Comparison of ENCODE assay signal across 19 cellular contexts in the genomic region with DNA sequence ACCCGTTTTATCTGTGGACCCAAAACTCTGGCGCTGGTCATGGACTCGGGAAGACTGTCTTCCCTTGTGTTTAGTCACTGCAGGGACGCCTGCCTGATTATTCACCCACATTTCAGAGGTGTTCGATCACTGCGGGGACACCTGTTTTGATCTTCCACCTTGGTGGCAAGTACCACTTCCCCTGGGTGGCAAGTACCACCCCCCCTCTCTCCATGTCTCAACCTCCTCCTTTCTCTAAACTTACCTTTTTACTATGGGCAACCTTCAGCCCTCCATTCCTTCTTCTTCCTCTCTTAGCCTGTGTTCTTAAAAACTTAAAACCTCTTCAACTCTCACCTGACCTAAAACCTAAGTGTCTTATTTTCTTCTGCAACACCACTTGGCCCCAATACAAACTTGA. TPM values are rescaled to one million over a fixed set of nuclear protein-coding genes. Genes with fewer than 3 reads are reported as not detected.
A peak's percentile ranks its signal among the peaks of the same experiment; 100 is the strongest.
DNase-seq lines count a peak whose midpoint lies in the region; ATAC-seq, FAIRE-seq and TF ChIP-seq lines count a peak whose summit lies in the region.
"Had no signal": no experiment of that assay in that cellular context is flagged by ENCODE, and none has a peak within 500 bp of the region (broad histone marks: within the 10 kb centered on the region; RNA-seq: fewer than 3 reads in every experiment).

No MANE protein-coding gene starts in this region.

- peaks cover 34% of the 10 kb centered on the region for H3K79me2 ChIP-seq in astrocyte (ENCODE audit: insufficient read depth, low read length)

- peak overlapping the region; percentile 94 for H3K4me2 ChIP-seq in astrocyte (ENCODE audit: low read length)

- H4K20me1 ChIP-seq in astrocyte (ENCODE audit: insufficient read depth, low read length) = peaks cover 25% of the 10 kb centered on the region

- H3K36me3 ChIP-seq in astrocyte (ENCODE audit: insufficient read depth, low read length) = no peaks in the 10 kb centered on the region
- H3K36me3 ChIP-seq: thoracic aorta had no signal

- no peaks in the 10 kb centered on the region for H3K27me3 ChIP-seq in astrocyte (ENCODE audit: insufficient read depth, low read length)
- H3K27me3 ChIP-seq: SJCRH30 had no signal

- peaks cover 42% of the 10 kb centered on the region for H3K4me1 Mint-ChIP-seq in activated CD4-positive, alpha-beta T cell treated with anti-CD3 and anti-CD28 coated beads, Interleukin-2, amount 10 ng/mL, durations not matched to agents 7 days and 5 days
- H3K4me1 Mint-ChIP-seq in astrocyte (ENCODE audit: low read depth, unreplicated experiment) = peaks cover 16% of the 10 kb centered on the region
- peaks cover 22% of the 10 kb centered on the region for H3K4me1 Mint-ChIP-seq in nephron progenitor cell

- in situ Hi-C loops in KBM-7 (cut with MboI; ENCODE audit: low pct_unique_long_range_greater_than_20kb, low sequenced_read_pairs) = no loop called here

- no peak for FAIRE-seq in astrocyte (lab: Jason Lieb, UNC)
- FAIRE-seq: colon, islet of Langerhans had no signal

- peaks cover 32% of the 10 kb centered on the region for H3K4me1 ChIP-seq in astrocyte (ENCODE audit: insufficient read depth, low read length)
- H3K4me1 ChIP-seq: SJCRH30 had no signal

- CTCF ChIA-PET in activated CD4-positive, alpha-beta T cell treated with anti-CD3 and anti-CD28 coated beads, Interleukin-2, amount 10 ng/mL, durations not matched to agents 7 days and 5 days (lab: Charles Lee) = no interaction called here

- H3K27ac Mint-ChIP-seq in activated CD4-positive, alpha-beta T cell treated with anti-CD3 and anti-CD28 coated beads, Interleukin-2, amount 10 ng/mL, durations not matched to agents 7 days and 5 days = no peak overlapping the region
- H3K27ac Mint-ChIP-seq in astrocyte (ENCODE audit: unreplicated experiment) (peak overlapping the region; percentile 2), nephron progenitor cell (peak overlapping the region; percentile 50)

- no peak for ATAC-seq in HG03521 (IDR thresholded peaks at IDR 0.05; ENCODE audit: unreplicated experiment)
- ATAC-seq in HG03196 (IDR thresholded peaks at IDR 0.05; ENCODE audit: unreplicated experiment) = no peak

- no peaks in the 10 kb centered on the region for H3K9me3 ChIP-seq in astrocyte (ENCODE audit: insufficient read depth, low read depth, low read length)
- H3K9me3 ChIP-seq: SJCRH30, thoracic aorta had no signal

- peak overlapping the region; percentile 23 for H3K4me3 Mint-ChIP-seq in activated CD4-positive, alpha-beta T cell treated with anti-CD3 and anti-CD28 coated beads, Interleukin-2, amount 10 ng/mL, durations not matched to agents 7 days and 5 days
- peak overlapping the region; percentile 47 for H3K4me3 Mint-ChIP-seq in astrocyte (ENCODE audit: unreplicated experiment)
- H3K4me3 Mint-ChIP-seq in nephron progenitor cell = peak overlapping the region; percentile 55

- H3K4me3 ChIP-seq in Jurkat, Clone E6-1 (ENCODE audit: low read length) = peak overlapping the region; percentile 29
- no peak overlapping the region for H3K4me3 ChIP-seq in astrocyte (ENCODE audit: insufficient read depth, low read depth, low read length)
- H3K4me3 ChIP-seq: SJCRH30, thoracic aorta had no signal

- TF ChIP-seq CTCF in astrocyte (IDR thresholded peaks at IDR 0.05; ENCODE audit: insufficient read depth, low read depth, low read length) (no peak), nephron progenitor cell (IDR thresholded peaks at IDR 0.05) (no peak)

- H3K27ac ChIP-seq in astrocyte (ENCODE audit: low read depth, low read length) = peak overlapping the region; percentile 45
- H3K27ac ChIP-seq: SJCRH30, thoracic aorta had no signal

- POLR2A ChIA-PET in activated CD4-positive, alpha-beta T cell treated with anti-CD3 and anti-CD28 coated beads, Interleukin-2, amount 10 ng/mL, durations not matched to agents 7 days and 5 days (lab: Charles Lee) = no interaction called here

- H3K27me3 Mint-ChIP-seq in activated CD4-positive, alpha-beta T cell treated with anti-CD3 and anti-CD28 coated beads, Interleukin-2, amount 10 ng/mL, durations not matched to agents 7 days and 5 days = no peaks in the 10 kb centered on the region
- H3K27me3 Mint-ChIP-seq in astrocyte (ENCODE audit: low read depth, unreplicated experiment) (no peaks in the 10 kb centered on the region), nephron progenitor cell (ENCODE audit: low read depth, poor library complexity) (peaks cover 19% of the 10 kb centered on the region)

- no peaks in the 10 kb centered on the region for H3K9me3 Mint-ChIP-seq in activated CD4-positive, alpha-beta T cell treated with anti-CD3 and anti-CD28 coated beads, Interleukin-2, amount 10 ng/mL, durations not matched to agents 7 days and 5 days
- H3K9me3 Mint-ChIP-seq in astrocyte (ENCODE audit: unreplicated experiment) (no peaks in the 10 kb centered on the region), nephron progenitor cell (no peaks in the 10 kb centered on the region)

- H3K9ac ChIP-seq in astrocyte (ENCODE audit: low read length) = no peak overlapping the region

- H2AFZ ChIP-seq in astrocyte (ENCODE audit: low read depth, low read length) = peak overlapping the region; percentile 19

- no peak for DNase-seq in activated CD4-positive, alpha-beta T cell treated with anti-CD3 and anti-CD28 coated beads, Interleukin-2, amount 10 ng/mL, durations not matched to agents 7 days and 5 days
- DNase-seq in activated CD4-positive, alpha-beta T cell treated with anti-CD3 and anti-CD28 coated beads for 48 hours = no peak
- peak; percentile 53 for DNase-seq in Jurkat, Clone E6-1 (ENCODE audit: low read depth, low spot score)
- DNase-seq in astrocyte (ENCODE audit: low read depth) = no peak
- no peak for DNase-seq in nephron progenitor cell
- DNase-seq in KBM-7 = no peak
- DNase-seq: GDM1; H7; NCI-H1417; NCI-H446; SJCRH30; stimulated activated CD4-positive, alpha-beta T cell treated with anti-CD3 and anti-CD28 coated beads, Interleukin-15, amount 100 ng/mL, for 24 hours had no signal

- peaks cover 14% of the 10 kb centered on the region for H3K36me3 Mint-ChIP-seq in activated CD4-positive, alpha-beta T cell treated with anti-CD3 and anti-CD28 coated beads, Interleukin-2, amount 10 ng/mL, durations not matched to agents 7 days and 5 days (ENCODE audit: low read depth)
- H3K36me3 Mint-ChIP-seq in astrocyte (ENCODE audit: low read depth, unreplicated experiment) (no peaks in the 10 kb centered on the region), nephron progenitor cell (ENCODE audit: low read depth) (peaks cover 13% of the 10 kb centered on the region)

RNA-seq across cellular contexts. Expression of gene NDUFC2, which starts 1.9 kb away (rescaled TPM):
- total RNA-seq in activated CD4-positive, alpha-beta T cell treated with anti-CD3 and anti-CD28 coated beads, Interleukin-2, amount 10 ng/mL, durations not matched to agents 7 days and 5 days = 100 to 1,000 TPM; 182 to 220 TPM
- polyA plus RNA-seq in Jurkat, Clone E6-1 (2012; ENCODE audit: insufficient read depth, insufficient read length) = 271 TPM
- 251 and 285 TPM in 2 replicates for total RNA-seq in astrocyte

RNA-seq across cellular contexts. Expression of gene THRSP, which starts 17.9 kb away (rescaled TPM):
- total RNA-seq in activated CD4-positive, alpha-beta T cell treated with anti-CD3 and anti-CD28 coated beads, Interleukin-2, amount 10 ng/mL, durations not matched to agents 7 days and 5 days = not detected
- polyA plus RNA-seq in Jurkat, Clone E6-1 (2012; ENCODE audit: insufficient read depth, insufficient read length) = not detected
- total RNA-seq in astrocyte = not detected in 2 replicates
- total RNA-seq: A673, H7, SJCRH30 had no signal

RNA-seq across cellular contexts. Expression of gene ALG8, which starts 57.8 kb away (rescaled TPM):
- 10 to 100 TPM; 51.2 to 70.3 TPM for total RNA-seq in activated CD4-positive, alpha-beta T cell treated with anti-CD3 and anti-CD28 coated beads, Interleukin-2, amount 10 ng/mL, durations not matched to agents 7 days and 5 days
- 105 TPM for polyA plus RNA-seq in Jurkat, Clone E6-1 (2012; ENCODE audit: insufficient read depth, insufficient read length)
- total RNA-seq in astrocyte = 39.8 and 43.7 TPM in 2 replicates

RNA-seq across cellular contexts. Expression of gene KCTD14, which starts 58.5 kb away (rescaled TPM):
- under 1 TPM; 0.19 to 0.25 TPM for total RNA-seq in activated CD4-positive, alpha-beta T cell treated with anti-CD3 and anti-CD28 coated beads, Interleukin-2, amount 10 ng/mL, durations not matched to agents 7 days and 5 days
- polyA plus RNA-seq in Jurkat, Clone E6-1 (2012; ENCODE audit: insufficient read depth, insufficient read length) = not detected
- total RNA-seq in astrocyte = 1.0 and 1.1 TPM in 2 replicates
- total RNA-seq: mononuclear cell had no signal
